1 cellular context compared by ENCODE assay signal in genomic region chr3:52056968-52057805, GRCh38.
TF ChIP-seq lines count a peak whose summit lies in the region.

No MANE protein-coding gene starts in this region.

TF ChIP-seq in HepG2, 621 proteins besides CTCF, POLR2A, EP300 and RAD21 (continued from another document and continues in another):
- TF ChIP-seq ZNF550 (CRISPR knock-in tag; IDR thresholded peaks at IDR 0.05; ENCODE audit: borderline replicate concordance) (no peak), SALL2 (CRISPR knock-in tag; IDR thresholded peaks at IDR 0.05) (no peak), SKI (IDR thresholded peaks at IDR 0.05; ENCODE audit: partially characterized antibody) (no peak), IKZF1 (IDR thresholded peaks at IDR 0.05) (no peak), FOXM1 (CRISPR knock-in tag; IDR thresholded peaks at IDR 0.05) (no peak), ZNF792 (CRISPR knock-in tag; IDR thresholded peaks at IDR 0.05) (0 out of 2 replicates have a peak, but pooled peaks have one; percentile 14), WIZ (CRISPR knock-in tag; IDR thresholded peaks at IDR 0.05) (no peak; the same call in 1 of the 2 replicates), MAF1 (CRISPR knock-in tag; IDR thresholded peaks at IDR 0.05; ENCODE audit: borderline replicate concordance) (no peak), THAP9 (CRISPR knock-in tag; IDR thresholded peaks at IDR 0.05; ENCODE audit: borderline replicate concordance) (peak; percentile 55; the same call in 1 of the 2 replicates), FLYWCH1 (CRISPR knock-in tag; IDR thresholded peaks at IDR 0.05) (no peak), ZNF781 (CRISPR knock-in tag; IDR thresholded peaks at IDR 0.05; ENCODE audit: borderline replicate concordance, not compliant biosample characterization) (no peak), ZNF17 (CRISPR knock-in tag; IDR thresholded peaks at IDR 0.05) (no peak), SETDB1 (CRISPR knock-in tag; IDR thresholded peaks at IDR 0.05; ENCODE audit: borderline replicate concordance) (no peak), HNRNPK (IDR thresholded peaks at IDR 0.05; ENCODE audit: low read depth, low read length, poor library complexity, severe bottlenecking) (no peak), MXI1 (IDR thresholded peaks at IDR 0.05; ENCODE audit: borderline replicate concordance, low read depth, low read length) (peak; percentile 86; the same call in 1 of the 3 replicates), ZNF672 (CRISPR knock-in tag; IDR thresholded peaks at IDR 0.05) (no peak), ZBTB2 (CRISPR knock-in tag; IDR thresholded peaks at IDR 0.05; ENCODE audit: low read depth) (no peak), NFATC3 (CRISPR knock-in tag; IDR thresholded peaks at IDR 0.05) (no peak), CHCHD3 (CRISPR knock-in tag; IDR thresholded peaks at IDR 0.05) (no peak), ZNF878 (CRISPR knock-in tag; IDR thresholded peaks at IDR 0.05) (no peak), BRD4 (CRISPR knock-in tag; IDR thresholded peaks at IDR 0.05) (no peak), ETS1 (CRISPR knock-in tag; IDR thresholded peaks at IDR 0.05) (no peak), ZNF124 (CRISPR knock-in tag; IDR thresholded peaks at IDR 0.05) (no peak), MYPOP (CRISPR knock-in tag; IDR thresholded peaks at IDR 0.05) (peak; percentile 88), ERF (CRISPR knock-in tag; IDR thresholded peaks at IDR 0.05) (no peak), ZNF670 (CRISPR knock-in tag; IDR thresholded peaks at IDR 0.05; ENCODE audit: borderline replicate concordance) (no peak), NR2F2 (IDR thresholded peaks at IDR 0.05; ENCODE audit: borderline replicate concordance, low read depth) (no peak), CC2D1A (CRISPR knock-in tag; IDR thresholded peaks at IDR 0.05) (no peak), ZHX2 (IDR thresholded peaks at IDR 0.05; ENCODE audit: low read depth) (no peak), ZHX2 (CRISPR knock-in tag; IDR thresholded peaks at IDR 0.05; ENCODE audit: borderline replicate concordance) (no peak), PRDM10 (CRISPR knock-in tag; IDR thresholded peaks at IDR 0.05; ENCODE audit: low read depth) (peak; percentile 68; the same call in 1 of the 2 replicates), ZBTB3 (CRISPR knock-in tag; IDR thresholded peaks at IDR 0.05; ENCODE audit: borderline replicate concordance, low read depth) (no peak), TRIM22 (IDR thresholded peaks at IDR 0.05) (no peak), TIGD3 (CRISPR knock-in tag; IDR thresholded peaks at IDR 0.05; ENCODE audit: borderline replicate concordance) (no peak), RBM39 (IDR thresholded peaks at IDR 0.05; ENCODE audit: low read depth, low read length, poor library complexity, severe bottlenecking) (peak; percentile 64), CREB1 (IDR thresholded peaks at IDR 0.05) (peak; percentile 60), CREB1 (CRISPR knock-in tag; IDR thresholded peaks at IDR 0.05) (no peak), TBX2 (CRISPR knock-in tag; IDR thresholded peaks at IDR 0.05; ENCODE audit: borderline replicate concordance) (no peak; the same call in 1 of the 2 replicates), BCL6 (CRISPR knock-in tag; IDR thresholded peaks at IDR 0.05) (no peak)
